Comparison of ENCODE assay signal across 27 cellular contexts in genomic region chr6:46638650-46639049, GRCh38. TPM values are rescaled to one million over a fixed set of nuclear protein-coding genes. Genes with fewer than 3 reads are reported as not detected.
DNase-seq lines count a peak whose midpoint lies in the region; ATAC-seq and TF ChIP-seq lines count a peak whose summit lies in the region.
"Had no signal": no experiment of that assay in that cellular context is flagged by ENCODE, and none has a peak within 500 bp of the region (broad histone marks: within the 10 kb centered on the region; RNA-seq: fewer than 3 reads in every experiment).

No MANE protein-coding gene starts in this region.

- peak overlapping the region; percentile 60 for H3K9ac ChIP-seq in SU-DHL-6 (ENCODE audit: low read length)
- H3K9ac ChIP-seq in mesendoderm (ENCODE audit: low read length), result no peak overlapping the region

- H4K20me1 ChIP-seq in SU-DHL-6 (ENCODE audit: low read depth, low read length), result no peaks in the 10 kb centered on the region

- peaks cover 84% of the 10 kb centered on the region for H3F3A ChIP-seq in SU-DHL-6 (ENCODE audit: insufficient read depth)

- no peak overlapping the region for H2BK15ac ChIP-seq in mesendoderm (replicated peaks; ENCODE audit: low read depth)

- no peak for TF ChIP-seq CTCF in SU-DHL-6 (IDR thresholded peaks at IDR 0.05; ENCODE audit: insufficient read depth, low read length, poor library complexity, severe bottlenecking)

- no CpG with 5 or more reads among the region's 2 CpGs for WGBS in mesendoderm (ENCODE audit: extremely low coverage, insufficient coverage, low lambda C conversion rate)

- H3K36me3 ChIP-seq in SU-DHL-6 (ENCODE audit: low read length), result peaks cover 13% of the 10 kb centered on the region; the same call in 1 of the 2 replicates
- no peaks in the 10 kb centered on the region for H3K36me3 ChIP-seq in mesendoderm (ENCODE audit: control insufficient read depth, insufficient read depth, low read length)
- H3K36me3 ChIP-seq: ovary had no signal

- no peaks in the 10 kb centered on the region for H3K9me2 ChIP-seq in SU-DHL-6 (replicated peaks; ENCODE audit: insufficient read depth, low read length)

- H3K9me3 ChIP-seq in SU-DHL-6 (ENCODE audit: insufficient read depth, low read length), result no peaks in the 10 kb centered on the region
- H3K9me3 ChIP-seq: body of pancreas, ovary, testis had no signal

- no peak overlapping the region for H3K18ac ChIP-seq in mesendoderm (ENCODE audit: low read length)

- no peak overlapping the region for H4K5ac ChIP-seq in mesendoderm (ENCODE audit: low read length)

- no peak overlapping the region for H2BK5ac ChIP-seq in mesendoderm (ENCODE audit: low read length)

- no peak overlapping the region for H2AK5ac ChIP-seq in mesendoderm (ENCODE audit: low read length)

- peak; percentile 19 for DNase-seq in ELF-1 (ENCODE audit: low read depth, low spot score)
- DNase-seq in mesendoderm, result peak; percentile 74
- no peak for DNase-seq in stimulated activated CD4-positive, alpha-beta T cell treated with anti-CD3 and anti-CD28 coated beads, Interleukin-15, amount 100 ng/mL, for 24 hours
- no peak for DNase-seq in ecto neural progenitor cell (ENCODE audit: low spot score)
- DNase-seq: activated CD8-positive, alpha-beta memory T cell treated with anti-CD3 and anti-CD28 coated beads, Interleukin-2, amount 10 ng/mL, durations not matched to agents 7 days and 5 days; activated naive CD4-positive, alpha-beta T cell; activated T-cell treated with anti-CD3 and anti-CD28 coated beads, Interleukin-2, amount 50 U/mL, for 72 hours; body of pancreas; CD4-positive, alpha-beta T cell; DND-41; dorsolateral prefrontal cortex; mesenchymal stem cell; NCI-H1436 treated with DMSO at 0.1 percent for 48 hours; NCI-H446; NCI-H774; ovary; right cardiac atrium; stimulated activated CD4-positive, alpha-beta T cell treated with anti-CD3 and anti-CD28 coated beads, Interleukin-2, amount 100 ng/mL, for 24 hours; stimulated activated naive CD8-positive, alpha-beta T cell treated with anti-CD3 and anti-CD28 coated beads, Interleukin-15, Interleukin-2, amounts not matched to agents 100 U/mL and 50 U/mL, for 24 hours; T-helper 17 cell; testis had no signal

- H3K79me1 ChIP-seq in mesendoderm (ENCODE audit: low read length), result no peaks in the 10 kb centered on the region

- H3K4ac ChIP-seq in mesendoderm (ENCODE audit: low read depth, low read length), result peak overlapping the region; percentile 16

- H3K27ac ChIP-seq in SU-DHL-6 (ENCODE audit: low read depth, low read length) (peak overlapping the region; percentile 92), mesendoderm (ENCODE audit: low read depth, low read length) (no peak overlapping the region)
- H3K27ac ChIP-seq: body of pancreas, dorsolateral prefrontal cortex, ovary, SK-N-MC, testis had no signal

- no peak for ATAC-seq in GM19397 (IDR thresholded peaks at IDR 0.05; ENCODE audit: unreplicated experiment)
- ATAC-seq in HG03432 (IDR thresholded peaks at IDR 0.05; ENCODE audit: unreplicated experiment), result no peak
- ATAC-seq: activated CD8-positive, alpha-beta memory T cell treated with anti-CD3 and anti-CD28 coated beads, Interleukin-2, amount 10 ng/mL, durations not matched to agents 7 days and 5 days; activated T-cell treated with anti-CD3 and anti-CD28 coated beads, Interleukin-2, amount 50 U/mL, for 72 hours; body of pancreas; left lobe of liver; right cardiac atrium; stimulated activated naive CD8-positive, alpha-beta T cell treated with anti-CD3 and anti-CD28 coated beads, Interleukin-15, Interleukin-2, amounts not matched to agents 100 U/mL and 50 U/mL, for 24 hours; T-helper 17 cell had no signal

- no peaks in the 10 kb centered on the region for H3K4me1 ChIP-seq in mesendoderm (ENCODE audit: control insufficient read depth, low read depth, low read length)
- H3K4me1 ChIP-seq: body of pancreas, testis had no signal

- no peak overlapping the region for H2BK120ac ChIP-seq in mesendoderm (ENCODE audit: low read depth, low read length)

- TF ChIP-seq RAD21 in Ishikawa (IDR thresholded peaks at IDR 0.05; ENCODE audit: low read depth), result no peak

- H3K23ac ChIP-seq in mesendoderm (ENCODE audit: low read length), result no peak overlapping the region

- no peak overlapping the region for H4K8ac ChIP-seq in mesendoderm (ENCODE audit: low read depth, low read length)

- no peak overlapping the region for H3K56ac ChIP-seq in mesendoderm (ENCODE audit: low read length)

- H3K27me3 ChIP-seq in SU-DHL-6 (ENCODE audit: low read length) (no peaks in the 10 kb centered on the region), mesendoderm (ENCODE audit: insufficient read depth, low read length, poor library complexity) (no peaks in the 10 kb centered on the region)
- H3K27me3 ChIP-seq: body of pancreas, dorsolateral prefrontal cortex, ovary, testis had no signal

- peak overlapping the region; percentile 46 for H3K4me3 ChIP-seq in SU-DHL-6 (ENCODE audit: insufficient read depth, low read length, poor library complexity, severe bottlenecking)
- no peak overlapping the region for H3K4me3 ChIP-seq in mesendoderm (ENCODE audit: low read length)
- H3K4me3 ChIP-seq: body of pancreas, dorsolateral prefrontal cortex, ovary, SK-N-MC, testis had no signal

- H2AFZ ChIP-seq in SU-DHL-6 (ENCODE audit: low read depth, low read length, severe bottlenecking), result no peak overlapping the region

- TF ChIP-seq EP300 in Ishikawa (IDR thresholded peaks at IDR 0.05; ENCODE audit: borderline replicate concordance), result no peak

- peak overlapping the region; percentile 85 for H3K4me2 ChIP-seq in SU-DHL-6 (ENCODE audit: low read depth, low read length, poor library complexity, severe bottlenecking)
- H3K4me2 ChIP-seq in mesendoderm (ENCODE audit: low read length), result no peak overlapping the region

- H3K79me2 ChIP-seq in SU-DHL-6 (ENCODE audit: insufficient read depth, low read length) (peaks cover 77% of the 10 kb centered on the region), mesendoderm (ENCODE audit: control insufficient read depth, insufficient read depth, low read length) (no peaks in the 10 kb centered on the region)

TF ChIP-seq in Ishikawa, 13 proteins besides CTCF, POLR2A, EP300 and RAD21:
- TF ChIP-seq YY1 (IDR thresholded peaks at IDR 0.05; ENCODE audit: low read depth) (no peak), TAF1 (IDR thresholded peaks at IDR 0.05; ENCODE audit: low read depth) (no peak), TEAD4 (IDR thresholded peaks at IDR 0.05) (peak; percentile 64), CEBPB (IDR thresholded peaks at IDR 0.05) (peak; percentile 72), EGR1 (IDR thresholded peaks at IDR 0.05) (no peak)
TF ChIP-seq in Ishikawa: peak in this region for 2.

RNA-seq across cellular contexts. Expression of gene CYP39A1, which starts 14.0 kb away (rescaled TPM):
- polyA plus RNA-seq in mesendoderm (2013, experiment 1 of 2), result 1.5 TPM
- polyA plus RNA-seq in mesendoderm (2013, experiment 2 of 2), result 1.0 TPM

RNA-seq across cellular contexts. Expression of gene SLC25A27, which starts 14.1 kb away (rescaled TPM):
- 1.1 TPM for polyA plus RNA-seq in mesendoderm (2013, experiment 1 of 2)
- polyA plus RNA-seq in mesendoderm (2013, experiment 2 of 2), result 1.2 TPM

RNA-seq across cellular contexts. Expression of gene TDRD6, which starts 49.0 kb away (rescaled TPM):
- polyA plus RNA-seq in mesendoderm (2013, experiment 1 of 2), result 0.01 TPM
- under 0.01 TPM for polyA plus RNA-seq in mesendoderm (2013, experiment 2 of 2)

Comparison
In these comparisons a context has a peak if more than half of its experiments do, and no peak if none do; other contexts are left out.
1. DNase-seq: peak in ELF-1 (single experiment) and mesendoderm (single experiment); none in stimulated activated CD4-positive, alpha-beta T cell treated with anti-CD3 and anti-CD28 coated beads, Interleukin-15, amount 100 ng/mL, for 24 hours (single experiment) and ecto neural progenitor cell (single experiment).